9 cellular contexts compared by ENCODE assay signal in genomic region chrX:67545772-67546495, GRCh38. TPM values are rescaled to one million over a fixed set of nuclear protein-coding genes. Genes with fewer than 3 reads are reported as not detected.
DNase-seq lines count a peak whose midpoint lies in the region; ATAC-seq and TF ChIP-seq lines count a peak whose summit lies in the region.
"Had no signal": no experiment of that assay in that cellular context is flagged by ENCODE, and none has a peak within 500 bp of the region (broad histone marks: within the 10 kb centered on the region; RNA-seq: fewer than 3 reads in every experiment).

No MANE protein-coding gene starts in this region.

- no peaks in the 10 kb centered on the region for H3K9me3 Mint-ChIP-seq in activated T-cell treated with anti-CD3 and anti-CD28 coated beads, Interleukin-2, amount 50 U/mL, for 72 hours

- H2BK12ac ChIP-seq in mesenchymal stem cell (ENCODE audit: low read length in 2 of 2), result no peak overlapping the region

- peak overlapping the region in 1 of 2 experiments; percentile 9 for H3K4ac ChIP-seq in mesenchymal stem cell (ENCODE audit: low read depth in 1 of 2, low read length in 2 of 2)

- H3K14ac ChIP-seq in mesenchymal stem cell (ENCODE audit: low read length in 2 of 2), result no peak overlapping the region

- H3K4me3 Mint-ChIP-seq in activated T-cell treated with anti-CD3 and anti-CD28 coated beads, Interleukin-2, amount 50 U/mL, for 72 hours, result peak overlapping the region; percentile 64 to 70

- DNase-seq in activated T-cell treated with anti-CD3 and anti-CD28 coated beads, Interleukin-2, amount 50 U/mL, for 72 hours, result peak in 1 of 2 donors; percentile 2
- DNase-seq in activated T-cell treated with anti-CD3 and anti-CD28 coated beads, Interleukin-2, amount 50 U/mL, for 48 hours, result no peak
- peak; percentile 59 for DNase-seq in ecto neural progenitor cell (ENCODE audit: low spot score)
- DNase-seq in mesenchymal stem cell, result peak; percentile 51
- DNase-seq in uterus, result peak; percentile 27
- DNase-seq in glomerular visceral epithelial cell (ENCODE audit: extremely low spot score), result no peak
- DNase-seq: amniotic stem cell had no signal

- peaks cover 5% of the 10 kb centered on the region for H3K4me1 Mint-ChIP-seq in activated T-cell treated with anti-CD3 and anti-CD28 coated beads, Interleukin-2, amount 50 U/mL, for 72 hours (ENCODE audit: low read depth)

- WGBS in mesenchymal stem cell, result under 1% methylated on average over 22 of the region's 46 CpGs

- H3K79me1 ChIP-seq in mesenchymal stem cell (replicated peaks; ENCODE audit: low read length, poor library complexity, severe bottlenecking), result peaks cover 1% of the 10 kb centered on the region

- no peak overlapping the region for H2BK5ac ChIP-seq in mesenchymal stem cell (ENCODE audit: low read depth, low read length, poor library complexity, severe bottlenecking)

- peak overlapping the region; percentile 37 for H3K4me2 ChIP-seq in mesenchymal stem cell (ENCODE audit: low read length, poor library complexity, severe bottlenecking)

- H2AK5ac ChIP-seq in mesenchymal stem cell (ENCODE audit: low read length, severe bottlenecking), result no peak overlapping the region

- H4K91ac ChIP-seq in mesenchymal stem cell (ENCODE audit: low read length), result no peak overlapping the region

- H3K4me3 ChIP-seq in mesenchymal stem cell (ENCODE audit: insufficient read depth in 1 of 2, low read depth in 1 of 2, low read length in 2 of 2) (peak overlapping the region; percentile 63 to 79), uterus (peak overlapping the region; percentile 45 to 57)

- ATAC-seq in activated T-cell treated with anti-CD3 and anti-CD28 coated beads, Interleukin-2, amount 50 U/mL, for 72 hours (replicated peaks in 1 of 2), result peak; percentile 43 to 51
- ATAC-seq in GM18867 (IDR thresholded peaks at IDR 0.05; ENCODE audit: unreplicated experiment), result no peak
- no peak for ATAC-seq in HG03095 (IDR thresholded peaks at IDR 0.05; ENCODE audit: unreplicated experiment)

- H3K27me3 ChIP-seq in mesenchymal stem cell (ENCODE audit: control insufficient read depth in 1 of 2, insufficient read depth in 1 of 2, low read length in 2 of 2) (peaks cover 0 to 24% of the 10 kb centered on the region in 2 experiments), uterus (no peaks in the 10 kb centered on the region)

- H3K27me3 Mint-ChIP-seq in activated T-cell treated with anti-CD3 and anti-CD28 coated beads, Interleukin-2, amount 50 U/mL, for 72 hours (ENCODE audit: low read depth), result peaks cover 54% of the 10 kb centered on the region

- intact Hi-C loops in uterus (cut with DNase I; ENCODE audit: low total_unique reads), result no loop called here

- peak overlapping the region in 1 of 2 experiments; percentile 28 for H3K18ac ChIP-seq in mesenchymal stem cell (ENCODE audit: low read depth in 1 of 2, low read length in 2 of 2)

- H3K23ac ChIP-seq in mesenchymal stem cell (ENCODE audit: low read length in 2 of 2), result no peak overlapping the region

- H3K36me3 Mint-ChIP-seq in activated T-cell treated with anti-CD3 and anti-CD28 coated beads, Interleukin-2, amount 50 U/mL, for 72 hours (ENCODE audit: insufficient read depth in 2 of 2), result peaks cover 0 to 1% of the 10 kb centered on the region in 2 donors

- H3K9me3 ChIP-seq in mesenchymal stem cell (ENCODE audit: control insufficient read depth, low read length) (no peaks in the 10 kb centered on the region), uterus (no peaks in the 10 kb centered on the region)

- no peak overlapping the region for H3K27ac ChIP-seq in mesenchymal stem cell (ENCODE audit: low read length, poor library complexity, severe bottlenecking)
- H3K27ac ChIP-seq in uterus, result peak overlapping the region; percentile 87 to 93

- H3K36me3 ChIP-seq in mesenchymal stem cell (ENCODE audit: control insufficient read depth in 1 of 2, insufficient read depth in 2 of 2, low read depth in 1 of 2, low read length in 2 of 2), result no peaks in the 10 kb centered on the region
- H3K36me3 ChIP-seq in uterus, result no peaks in the 10 kb centered on the region

- TF ChIP-seq POLR2A in uterus (IDR thresholded peaks at IDR 0.05), result no peak

- H2BK15ac ChIP-seq in mesenchymal stem cell (ENCODE audit: low read depth, poor library complexity, severe bottlenecking), result no peak overlapping the region

- peak overlapping the region; percentile 14 for H4K8ac ChIP-seq in mesenchymal stem cell (ENCODE audit: low read length)

- H3K9ac ChIP-seq in mesenchymal stem cell (ENCODE audit: low read length), result peak overlapping the region; percentile 57

- H2BK120ac ChIP-seq in mesenchymal stem cell (ENCODE audit: low read depth, low read length), result peak overlapping the region; percentile 49

- H3K4me1 ChIP-seq in mesenchymal stem cell (ENCODE audit: control insufficient read depth, insufficient read depth, low read depth, low read length) (peaks cover 3% of the 10 kb centered on the region), uterus (no peaks in the 10 kb centered on the region)

- no peak for TF ChIP-seq CTCF in uterus (IDR thresholded peaks at IDR 0.05)

- no peak overlapping the region for H3K27ac Mint-ChIP-seq in activated T-cell treated with anti-CD3 and anti-CD28 coated beads, Interleukin-2, amount 50 U/mL, for 72 hours

- no peak overlapping the region for H2AFZ ChIP-seq in mesenchymal stem cell (ENCODE audit: low read depth, low read length)

RNA-seq across cellular contexts. Expression of gene AR, which starts 2.1 kb away (rescaled TPM):
- total RNA-seq in activated T-cell treated with anti-CD3 and anti-CD28 coated beads, Interleukin-2, amount 50 U/mL, for 72 hours, result under 1 TPM; 0.07 to 0.09 TPM
- polyA plus RNA-seq in mesenchymal stem cell (2013, experiment 1 of 2), result 7.1 TPM
- 7.4 TPM for polyA plus RNA-seq in mesenchymal stem cell (2013, experiment 2 of 2)
- total RNA-seq in uterus, result 10 to 100 TPM; 19.7 to 75.3 (median 46.9) TPM

Comparison
In these comparisons a context has a peak if more than half of its experiments do, and no peak if none do; other contexts are left out.
1. ATAC-seq: peak in activated T-cell treated with anti-CD3 and anti-CD28 coated beads, Interleukin-2, amount 50 U/mL, for 72 hours (2 of 2); none in GM18867 (single experiment) and HG03095 (single experiment).
2. DNase-seq: peak in ecto neural progenitor cell (single experiment), mesenchymal stem cell (single experiment) and uterus (2 of 2); none in activated T-cell treated with anti-CD3 and anti-CD28 coated beads, Interleukin-2, amount 50 U/mL, for 48 hours (0 of 2) and glomerular visceral epithelial cell (single experiment).
3. RNA of gene AR, which starts 2.1 kb away (total RNA-seq): 19.7 to 75.3 TPM in uterus; 0.07 to 0.09 TPM in activated T-cell treated with anti-CD3 and anti-CD28 coated beads, Interleukin-2, amount 50 U/mL, for 72 hours; every median in the first group is over 10 times any median in the second.